In the genomic region with DNA sequence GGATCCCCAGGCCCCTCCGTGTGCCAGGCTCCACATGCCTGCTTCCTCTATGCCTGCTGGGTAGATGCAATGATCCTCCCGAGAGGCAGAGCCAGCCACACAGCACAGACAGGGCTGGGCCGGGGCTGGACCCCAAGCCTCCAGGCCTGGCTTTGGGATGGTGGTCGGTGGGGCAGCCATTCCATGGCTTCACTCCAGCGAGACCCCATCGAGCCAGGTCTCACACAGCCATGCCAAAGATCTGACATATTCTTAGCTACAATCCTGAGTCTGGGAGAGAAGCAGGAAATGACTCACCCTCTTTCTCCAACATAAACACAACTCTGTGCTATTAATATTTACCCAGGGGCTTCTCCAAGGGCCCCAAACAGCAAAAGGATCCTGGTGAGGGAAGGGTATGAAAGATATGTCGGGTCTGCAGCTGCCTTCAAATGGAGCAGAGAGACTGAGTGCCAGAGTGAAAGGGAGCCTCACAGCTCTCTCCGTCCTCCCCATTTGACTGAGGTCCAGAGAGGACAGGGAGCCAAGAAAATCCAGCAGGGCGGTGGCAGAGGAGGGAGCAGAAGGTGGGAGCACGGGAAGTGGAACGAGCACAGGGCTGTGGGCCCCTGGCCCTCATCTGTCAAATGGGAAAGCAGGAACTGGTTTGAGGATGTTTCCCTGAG, we compare ENCODE assay signal across 10 cellular contexts.
DNase-seq lines count a peak whose midpoint lies in the region; ATAC-seq, FAIRE-seq and TF ChIP-seq lines count a peak whose summit lies in the region.
"Had no signal": no experiment of that assay in that cellular context is flagged by ENCODE, and none has a peak within 500 bp of the region (broad histone marks: within the 10 kb centered on the region; RNA-seq: fewer than 3 reads in every experiment).

No MANE protein-coding gene starts in this region.

- H3K27me3 Mint-ChIP-seq in type B pancreatic cell, result peaks cover 19% of the 10 kb centered on the region

- no peak overlapping the region for H3K4me3 ChIP-seq in bronchial epithelial cell (ENCODE audit: low read depth, low read length)

- FAIRE-seq in bronchial epithelial cell (lab: Jason Lieb, UNC), result no peak
- FAIRE-seq: colon had no signal

- H3K9me3 Mint-ChIP-seq in type B pancreatic cell, result no peaks in the 10 kb centered on the region

- DNase-seq in HT-29 (ENCODE audit: low spot score) (peak; percentile 48), bronchial epithelial cell (ENCODE audit: low read depth) (peak; percentile 62), kidney tubule cell (ENCODE audit: low spot score) (peak; percentile 86), type B pancreatic cell (ENCODE audit: extremely low spot score, unreplicated experiment) (no peak), NOMO-1 treated with DMSO at 0.1 percent for 48 hours (lab: John Stamatoyannopoulos, UW; ENCODE audit: unreplicated experiment) (no peak), germinal center (ENCODE audit: low spot score) (no peak)
- no peak for DNase-seq in activated CD4-positive, alpha-beta T cell treated with anti-CD3 and anti-CD28 coated beads for 48 hours
- DNase-seq: activated CD4-positive, CD25-positive, alpha-beta regulatory T cell had no signal

- no peaks in the 10 kb centered on the region for H3K27me3 ChIP-seq in bronchial epithelial cell (ENCODE audit: control insufficient read depth, insufficient read depth, low read length)

- H3K4me3 Mint-ChIP-seq in type B pancreatic cell, result peak overlapping the region; percentile 35

- H3K4me1 Mint-ChIP-seq in type B pancreatic cell (ENCODE audit: unreplicated experiment), result peaks cover 27% of the 10 kb centered on the region

- TF ChIP-seq CTCF in bronchial epithelial cell (IDR thresholded peaks at IDR 0.05; ENCODE audit: insufficient read depth, low read length, severe bottlenecking), result no peak
- no peak for TF ChIP-seq CTCF in type B pancreatic cell (conservative IDR thresholded peaks at IDR 0.05)

- peak overlapping the region; percentile 31 for H3K27ac Mint-ChIP-seq in type B pancreatic cell

- H3K36me3 ChIP-seq in bronchial epithelial cell (ENCODE audit: control insufficient read depth, insufficient read depth, low read length), result no peaks in the 10 kb centered on the region

- H3K36me3 Mint-ChIP-seq in type B pancreatic cell, result no peaks in the 10 kb centered on the region

- ATAC-seq in GM19397 (IDR thresholded peaks at IDR 0.05; ENCODE audit: unreplicated experiment), result no peak

Comparison
In these comparisons a context has a peak if more than half of its experiments do, and no peak if none do; other contexts are left out.
1. DNase-seq: peak in HT-29 (single experiment), bronchial epithelial cell (single experiment) and kidney tubule cell (single experiment); none in type B pancreatic cell (single experiment), NOMO-1 treated with DMSO at 0.1 percent for 48 hours (single experiment), activated CD4-positive, alpha-beta T cell treated with anti-CD3 and anti-CD28 coated beads for 48 hours (single experiment) and germinal center (single experiment).